1 cellular context compared by ENCODE assay signal in the genomic region with DNA sequence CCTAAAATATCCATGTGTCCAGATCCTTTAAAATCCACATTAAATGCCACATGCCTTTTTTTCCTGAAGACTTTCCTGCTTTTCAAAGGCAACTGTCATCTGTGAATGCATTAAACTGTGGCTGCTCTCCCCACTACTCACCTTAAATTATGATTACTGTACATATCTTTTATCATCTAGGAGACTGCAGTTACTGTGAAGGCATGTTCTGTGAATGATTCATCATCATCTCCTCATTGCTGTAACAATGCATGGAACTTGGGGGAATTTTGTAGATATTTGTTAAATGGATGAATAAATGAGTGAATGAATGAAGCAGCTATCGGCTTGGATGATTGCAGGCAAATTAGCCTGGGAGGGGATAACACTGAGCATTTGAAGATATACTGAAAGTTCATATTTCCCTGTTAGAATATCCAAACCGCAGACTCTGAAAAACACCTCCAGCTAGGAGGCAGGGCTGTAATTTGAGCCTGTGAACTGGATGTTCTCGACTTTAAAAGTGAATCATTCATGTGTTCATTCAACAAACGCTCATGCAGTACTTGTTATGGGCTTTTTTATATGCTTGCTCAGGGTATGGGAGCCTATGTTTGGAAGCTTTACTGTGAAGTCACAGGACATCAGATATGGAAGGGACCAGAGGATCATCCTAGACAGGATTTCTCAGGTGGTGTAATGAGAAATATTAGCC.
TF ChIP-seq lines count a peak whose summit lies in the region.

No MANE protein-coding gene starts in this region.

TF ChIP-seq in neural cell, 6 proteins besides CTCF, POLR2A, EP300 and RAD21 (continued from another document):
- TF ChIP-seq EZH2 (IDR thresholded peaks at IDR 0.05; ENCODE audit: borderline replicate concordance, insufficient read depth, low read length, poor library complexity, severe bottlenecking) (no peak), TAF1 (IDR thresholded peaks at IDR 0.05; ENCODE audit: low read depth) (no peak)
